In genomic region chr2:176752295-176752694, GRCh38 we compare ENCODE assay signal across 14 cellular contexts.
"Had no signal": no experiment of that assay in that cellular context is flagged by ENCODE, and none has a peak within 500 bp of the region (broad histone marks: within the 10 kb centered on the region; RNA-seq: fewer than 3 reads in every experiment).

No MANE protein-coding gene starts in this region.

- DNase-seq: KBM-7, MG63, NCI-H1092, NCI-H1436, NCI-H187, NCI-H2029, NCI-H2081 treated with DMSO at 0.1 percent for 48 hours, NCI-H2171, NCI-H524, NCI-H526 treated with DMSO at 0.1 percent for 48 hours, NCI-H774, PC-3, SHP77 treated with DMSO at 0.1 percent for 48 hours, SJCRH30 had no signal

- H3K36me3 ChIP-seq: MG63, SJCRH30 had no signal

- H3K9me3 ChIP-seq: MG63, SJCRH30 had no signal

- H3K4me1 ChIP-seq: SJCRH30 had no signal

- H3K27me3 ChIP-seq: MG63 had no signal

- H3K27ac ChIP-seq: SJCRH30 had no signal

- H3K4me3 ChIP-seq: MG63, SJCRH30 had no signal
